Comparison of ENCODE assay signal across 1 cellular context in the genomic region with DNA sequence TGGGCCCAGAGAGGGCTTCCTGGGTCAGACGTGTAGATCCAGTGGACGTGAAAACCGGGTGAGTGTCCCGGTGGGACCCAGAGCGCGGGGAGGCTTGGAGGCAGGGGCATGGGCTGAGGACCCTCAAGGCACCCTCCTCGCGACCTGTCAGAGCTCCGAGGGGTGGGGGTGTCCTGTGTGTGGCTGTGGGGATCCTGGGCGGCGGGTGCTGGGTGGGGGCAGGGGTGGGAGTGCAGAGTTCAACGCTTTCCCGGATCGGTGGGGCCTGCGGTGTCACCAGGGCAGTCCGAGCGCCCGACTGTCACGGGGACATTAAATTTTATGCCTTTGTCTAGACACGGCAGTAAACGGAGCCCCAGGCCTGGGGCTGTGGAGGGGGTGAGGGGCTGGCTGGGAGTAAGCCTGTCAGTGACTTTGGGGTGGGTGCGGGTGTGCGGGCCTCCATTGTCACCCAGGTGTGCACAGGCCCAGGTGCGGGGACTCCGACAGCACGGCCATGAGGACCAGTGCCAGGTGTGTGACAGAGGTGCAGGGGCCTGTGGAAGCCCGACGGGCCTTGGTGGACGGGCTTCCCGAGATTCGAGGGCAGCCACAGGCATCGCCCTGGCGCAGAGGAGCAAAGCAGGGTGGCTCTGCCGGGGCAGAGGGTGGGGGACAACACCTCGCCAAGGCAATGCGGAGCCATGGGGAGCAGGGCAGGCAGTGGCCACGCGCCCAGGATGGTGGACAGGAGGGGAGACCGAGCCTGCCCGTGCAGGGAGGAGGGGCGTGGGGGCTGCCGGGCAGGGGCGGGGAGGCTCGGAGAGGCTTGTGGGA.
TF ChIP-seq lines count a peak whose summit lies in the region.

No MANE protein-coding gene starts in this region.

TF ChIP-seq in GM23338, 12 proteins besides CTCF, POLR2A, EP300 and RAD21 (continued from another document):
- TF ChIP-seq, protein P1, sequence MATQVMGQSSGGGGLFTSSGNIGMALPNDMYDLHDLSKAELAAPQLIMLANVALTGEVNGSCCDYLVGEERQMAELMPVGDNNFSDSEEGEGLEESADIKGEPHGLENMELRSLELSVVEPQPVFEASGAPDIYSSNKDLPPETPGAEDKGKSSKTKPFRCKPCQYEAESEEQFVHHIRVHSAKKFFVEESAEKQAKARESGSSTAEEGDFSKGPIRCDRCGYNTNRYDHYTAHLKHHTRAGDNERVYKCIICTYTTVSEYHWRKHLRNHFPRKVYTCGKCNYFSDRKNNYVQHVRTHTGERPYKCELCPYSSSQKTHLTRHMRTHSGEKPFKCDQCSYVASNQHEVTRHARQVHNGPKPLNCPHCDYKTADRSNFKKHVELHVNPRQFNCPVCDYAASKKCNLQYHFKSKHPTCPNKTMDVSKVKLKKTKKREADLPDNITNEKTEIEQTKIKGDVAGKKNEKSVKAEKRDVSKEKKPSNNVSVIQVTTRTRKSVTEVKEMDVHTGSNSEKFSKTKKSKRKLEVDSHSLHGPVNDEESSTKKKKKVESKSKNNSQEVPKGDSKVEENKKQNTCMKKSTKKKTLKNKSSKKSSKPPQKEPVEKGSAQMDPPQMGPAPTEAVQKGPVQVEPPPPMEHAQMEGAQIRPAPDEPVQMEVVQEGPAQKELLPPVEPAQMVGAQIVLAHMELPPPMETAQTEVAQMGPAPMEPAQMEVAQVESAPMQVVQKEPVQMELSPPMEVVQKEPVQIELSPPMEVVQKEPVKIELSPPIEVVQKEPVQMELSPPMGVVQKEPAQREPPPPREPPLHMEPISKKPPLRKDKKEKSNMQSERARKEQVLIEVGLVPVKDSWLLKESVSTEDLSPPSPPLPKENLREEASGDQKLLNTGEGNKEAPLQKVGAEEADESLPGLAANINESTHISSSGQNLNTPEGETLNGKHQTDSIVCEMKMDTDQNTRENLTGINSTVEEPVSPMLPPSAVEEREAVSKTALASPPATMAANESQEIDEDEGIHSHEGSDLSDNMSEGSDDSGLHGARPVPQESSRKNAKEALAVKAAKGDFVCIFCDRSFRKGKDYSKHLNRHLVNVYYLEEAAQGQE (IDR thresholded peaks at IDR 0.05; ENCODE audit: unreplicated experiment): no peak
- TF ChIP-seq ZNF331 (CRISPR knock-in tag; IDR thresholded peaks at IDR 0.05; ENCODE audit: low read depth): no peak
- TF ChIP-seq EZH2phosphoT487 (IDR thresholded peaks at IDR 0.05; ENCODE audit: unreplicated experiment): no peak
- no peak for TF ChIP-seq CREB1 (CRISPR knock-in tag; IDR thresholded peaks at IDR 0.05; ENCODE audit: low read depth)
- no peak for TF ChIP-seq ZNF114 (CRISPR knock-in tag; IDR thresholded peaks at IDR 0.05)
- TF ChIP-seq STAT1 (IDR thresholded peaks at IDR 0.05; ENCODE audit: unreplicated experiment): no peak
